14 cellular contexts compared by ENCODE assay signal in genomic region chr12:8820676-8821407, GRCh38. TPM values are rescaled to one million over a fixed set of nuclear protein-coding genes. Genes with fewer than 3 reads are reported as not detected.
A peak's percentile ranks its signal among the peaks of the same experiment; 100 is the strongest.
DNase-seq lines count a peak whose midpoint lies in the region; FAIRE-seq and TF ChIP-seq lines count a peak whose summit lies in the region.
"Not testable (repeated sequence)": the region's sequence is repeated elsewhere in the genome, so short reads cannot be mapped to it uniquely, and the experiment has no call there.
"Had no signal": no experiment of that assay in that cellular context is flagged by ENCODE, and none has a peak within 500 bp of the region (broad histone marks: within the 10 kb centered on the region; RNA-seq: fewer than 3 reads in every experiment).

No MANE protein-coding gene starts in this region.

- H4K20me1 ChIP-seq in H9 (ENCODE audit: control insufficient read depth, insufficient read depth, insufficient read length); H1 (replicated peaks in 1 of 2; ENCODE audit: control insufficient read depth in 1 of 2, insufficient read depth in 2 of 2, low read length in 2 of 2); keratinocyte (ENCODE audit: control insufficient read depth, extremely low read depth, insufficient read depth, low read length): not testable (repeated sequence)

- not testable (repeated sequence) for H3K4ac ChIP-seq in H9 (ENCODE audit: low read depth, low read length); H1 (replicated peaks; ENCODE audit: insufficient read length, low read depth, low read length)

- H4K8ac ChIP-seq in H9 (replicated peaks; ENCODE audit: insufficient read length, low read depth, low read length); H1 (ENCODE audit: extremely low read depth, insufficient read depth, low read length): not testable (repeated sequence)

- H3K36me3 ChIP-seq in BE2C; H1 (ENCODE audit: control insufficient read depth in 2 of 4, insufficient read depth in 4 of 4, low read length in 3 of 4); esophagus (ENCODE audit: control insufficient read depth in 2 of 2, insufficient read depth in 2 of 2, low read length in 1 of 2); keratinocyte (ENCODE audit: control insufficient read depth in 2 of 2, extremely low read depth in 1 of 2, insufficient read depth in 2 of 2, low read length in 2 of 2): not testable (repeated sequence)

- H2AK5ac ChIP-seq in H9 (ENCODE audit: insufficient read length, low read length): not testable (repeated sequence)
- 0 out of 2 replicates have a peak overlapping the region, but pooled peaks have one; percentile 18 for H2AK5ac ChIP-seq in H1 (ENCODE audit: low read depth, low read length)

- H3K56ac ChIP-seq in H9 (ENCODE audit: insufficient read length, low read depth, low read length); H1 (replicated peaks; ENCODE audit: insufficient read length, low read depth, low read length): not testable (repeated sequence)

- POLR2A ChIA-PET in H1 (lab: Charles Lee; ENCODE audit: partially characterized antibody): interaction anchor here (0.8 to 10.4 kb wide), 10 partner anchors 11 to 139 kb away, joined by 3 to 211 read pairs (median 3); partner anchors contain the start of gene PHC1

- CTCF ChIA-PET in H1 (lab: Charles Lee; ENCODE audit: partially characterized antibody): interaction anchor here (0.8 to 7.3 kb wide), 7 partner anchors 35 to 186 kb away, joined by 3 to 65 read pairs (median 3); partner anchors contain the start of gene RIMKLB

- not testable (repeated sequence) for H3T11ph ChIP-seq in H9 (ENCODE audit: low read length)

- not testable (repeated sequence) for H3K27me3 ChIP-seq in BE2C; H9 (ENCODE audit: insufficient read depth, low read length); H1 (replicated peaks in 1 of 4; ENCODE audit: control insufficient read depth in 3 of 4, extremely low read depth in 1 of 4, insufficient read depth in 3 of 4, low read length in 3 of 4); esophagus (ENCODE audit: control insufficient read depth in 1 of 2, insufficient read depth in 2 of 2, low read length in 2 of 2); keratinocyte (ENCODE audit: control insufficient read depth, extremely low read depth, insufficient read depth, low read length)

- DNase-seq in BE2C: peak; percentile 19
- DNase-seq in H9; H1 (ENCODE audit: low read depth in 1 of 2, low spot score in 2 of 2); keratinocyte (ENCODE audit: low read depth, low spot score); progenitor cell of endocrine pancreas (ENCODE audit: low spot score, unreplicated experiment); type B pancreatic cell (ENCODE audit: extremely low spot score, unreplicated experiment): not testable (repeated sequence)

- H3K9ac ChIP-seq in H9 (ENCODE audit: extremely low read depth, insufficient read length, low read length); H1 (replicated peaks in 1 of 4; ENCODE audit: extremely low read depth in 1 of 4, low read depth in 3 of 4, low read length in 3 of 4); keratinocyte (ENCODE audit: control insufficient read depth, extremely low read depth, insufficient read depth, low read length): not testable (repeated sequence)

- not testable (repeated sequence) for H2BK15ac ChIP-seq in H9 (ENCODE audit: low read depth, low read length); H1 (ENCODE audit: low read length)

- not testable (repeated sequence) for H3K27me3 Mint-ChIP-seq in H9 (ENCODE audit: low read depth); type B pancreatic cell
- peaks cover 16% of the 10 kb centered on the region for H3K27me3 Mint-ChIP-seq in progenitor cell of endocrine pancreas

- not testable (repeated sequence) for H2AFZ ChIP-seq in H9 (ENCODE audit: low read length); H1 (ENCODE audit: low read length)
- peak overlapping the region; percentile 9 for H2AFZ ChIP-seq in keratinocyte (ENCODE audit: control insufficient read depth, low read length)

- H3K9me3 ChIP-seq in BE2C; H9 (ENCODE audit: control insufficient read depth, low read depth, low read length); H1 (ENCODE audit: insufficient read depth in 2 of 2, low read depth in 1 of 2, low read length in 1 of 2); esophagus (ENCODE audit: control insufficient read depth in 2 of 2, insufficient read depth in 1 of 2, low read depth in 1 of 2, low read length in 1 of 2); keratinocyte (ENCODE audit: control insufficient read depth, low read depth, low read length): not testable (repeated sequence)

- H3K36me3 Mint-ChIP-seq in H9 (ENCODE audit: insufficient read depth in 1 of 3, low read depth in 3 of 3): peaks cover under 1 to 13% (median 9%) of the 10 kb centered on the region in 3 experiments; a peak in 5 of 7 replicates
- not testable (repeated sequence) for H3K36me3 Mint-ChIP-seq in progenitor cell of endocrine pancreas (ENCODE audit: insufficient read depth); type B pancreatic cell

- peak overlapping the region in 1 of 2 experiments; percentile 50; a peak in 1 of 5 replicates for H3K4me3 Mint-ChIP-seq in H9
- not testable (repeated sequence) for H3K4me3 Mint-ChIP-seq in progenitor cell of endocrine pancreas (ENCODE audit: low read depth)
- peak overlapping the region; percentile 59 for H3K4me3 Mint-ChIP-seq in type B pancreatic cell

- not testable (repeated sequence) for H4K91ac ChIP-seq in H9 (ENCODE audit: insufficient read length, low read depth, low read length)
- peak overlapping the region; percentile 59 for H4K91ac ChIP-seq in H1 (replicated peaks; ENCODE audit: insufficient read length, low read length)

- not testable (repeated sequence) for H3K79me2 ChIP-seq in H9 (ENCODE audit: insufficient read depth, low read length); H1 (ENCODE audit: control insufficient read depth in 1 of 2, insufficient read depth in 2 of 2, low read length in 2 of 2); keratinocyte (ENCODE audit: control insufficient read depth, insufficient read depth, low read length)

- not testable (repeated sequence) for H3K4me2 ChIP-seq in H9 (ENCODE audit: insufficient read depth, insufficient read length, low read length); H1 (ENCODE audit: insufficient read depth in 1 of 2, low read depth in 2 of 2, low read length in 2 of 2); keratinocyte (ENCODE audit: control insufficient read depth, extremely low read depth, insufficient read depth, low read depth, low read length)

- not testable (repeated sequence) for H3K23me2 ChIP-seq in H9 (ENCODE audit: insufficient read length, low read depth, low read length, poor library complexity, severe bottlenecking); H1 (ENCODE audit: low read depth, low read length)

- H3K9me3 Mint-ChIP-seq in H9: peaks cover 10 to 15% of the 10 kb centered on the region in 2 experiments
- H3K9me3 Mint-ChIP-seq in progenitor cell of endocrine pancreas (ENCODE audit: low read depth); type B pancreatic cell: not testable (repeated sequence)

- H3K4me3 ChIP-seq in BE2C (ENCODE audit: low read depth, low read length); H1 (ENCODE audit: extremely low read depth in 1 of 4, insufficient read depth in 2 of 4, low read depth in 3 of 4, low read length in 4 of 4); esophagus (ENCODE audit: low read depth in 1 of 2, low read length in 2 of 2); keratinocyte (ENCODE audit: control insufficient read depth in 2 of 3, extremely low read depth in 1 of 3, insufficient read depth in 2 of 3, low read depth in 1 of 3, low read length in 3 of 3): not testable (repeated sequence)

- not testable (repeated sequence) for TF ChIP-seq EP300 in H1 (IDR thresholded peaks at IDR 0.05; ENCODE audit: borderline replicate concordance in 1 of 2, low read depth in 2 of 2, low read length in 2 of 2)

- TF ChIP-seq CTCF in BE2C (IDR thresholded peaks at IDR 0.05; ENCODE audit: low read depth, low read length); H9 (conservative IDR thresholded peaks at IDR 0.05); H1 (IDR thresholded peaks at IDR 0.05; ENCODE audit: control extremely low read depth in 1 of 3, insufficient read depth in 1 of 3, low read depth in 1 of 3, low read length in 3 of 3); keratinocyte (optimal IDR thresholded peaks at IDR 0.05 in 1 of 3, IDR thresholded peaks at IDR 0.05 in 1 of 3, conservative IDR thresholded peaks at IDR 0.05 in 1 of 3; ENCODE audit: extremely low read depth in 1 of 3, insufficient read depth in 2 of 3, low read length in 3 of 3); progenitor cell of endocrine pancreas (IDR thresholded peaks at IDR 0.05; ENCODE audit: unreplicated experiment); type B pancreatic cell (conservative IDR thresholded peaks at IDR 0.05): not testable (repeated sequence)

- not testable (repeated sequence) for H3K14ac ChIP-seq in H9 (ENCODE audit: insufficient read depth, low read length); H1 (ENCODE audit: insufficient read length)

- not testable (repeated sequence) for H3K4me1 ChIP-seq in BE2C; H9 (ENCODE audit: insufficient read depth, low read length); esophagus (ENCODE audit: control insufficient read depth in 2 of 2, insufficient read depth in 2 of 2, low read length in 1 of 2)
- H3K4me1 ChIP-seq in H1 (replicated peaks in 1 of 4; ENCODE audit: control insufficient read depth in 3 of 4, insufficient read depth in 4 of 4, low read length in 3 of 4) (peaks cover 4 to 19% (median 17%) of the 10 kb centered on the region in 4 experiments), keratinocyte (ENCODE audit: control insufficient read depth, extremely low read depth, insufficient read depth, low read length) (peaks cover 31% of the 10 kb centered on the region)

- H3K9me1 ChIP-seq in keratinocyte (ENCODE audit: control insufficient read depth, extremely low read depth, insufficient read depth, low read length): not testable (repeated sequence)

- H2BK120ac ChIP-seq in H9 (ENCODE audit: low read depth, low read length, poor library complexity, severe bottlenecking): not testable (repeated sequence)
- H2BK120ac ChIP-seq in H1 (replicated peaks; ENCODE audit: low read depth, low read length): peak overlapping the region; percentile 75

- H3K18ac ChIP-seq in H9 (ENCODE audit: insufficient read length, low read depth, low read length); H1 (ENCODE audit: extremely low read depth, low read length): not testable (repeated sequence)

- not testable (repeated sequence) for H3K23ac ChIP-seq in H9 (ENCODE audit: insufficient read length, low read depth, low read length); H1 (ENCODE audit: insufficient read length)

- H2BK12ac ChIP-seq in H9 (ENCODE audit: insufficient read length, low read depth, low read length): not testable (repeated sequence)
- peak overlapping the region; percentile 29 for H2BK12ac ChIP-seq in H1 (ENCODE audit: low read depth, low read length)

- not testable (repeated sequence) for H2BK5ac ChIP-seq in H9 (ENCODE audit: insufficient read length, low read length)
- peak overlapping the region; percentile 61; the same call in 1 of the 2 replicates for H2BK5ac ChIP-seq in H1 (ENCODE audit: low read depth, low read length)

- H3K79me1 ChIP-seq in H9 (ENCODE audit: insufficient read depth, low read depth, low read length, poor library complexity, severe bottlenecking); H1 (ENCODE audit: low read depth, low read length): not testable (repeated sequence)

- not testable (repeated sequence) for TF ChIP-seq RAD21 in H1 (IDR thresholded peaks at IDR 0.05 in 1 of 2, conservative IDR thresholded peaks at IDR 0.05 in 1 of 2; ENCODE audit: low read depth in 2 of 2, low read length in 2 of 2)

- H3K4me1 Mint-ChIP-seq in H9: peaks cover 45 to 55% of the 10 kb centered on the region in 2 experiments
- not testable (repeated sequence) for H3K4me1 Mint-ChIP-seq in progenitor cell of endocrine pancreas (ENCODE audit: low read depth); type B pancreatic cell (ENCODE audit: unreplicated experiment)

- not testable (repeated sequence) for H4K5ac ChIP-seq in H9 (ENCODE audit: insufficient read length, low read depth, low read length); H1 (ENCODE audit: insufficient read length, low read depth, low read length)

- peak overlapping the region; percentile 82 to 92 (median 90) for H3K27ac Mint-ChIP-seq in H9
- peak overlapping the region; percentile 42 for H3K27ac Mint-ChIP-seq in progenitor cell of endocrine pancreas
- H3K27ac Mint-ChIP-seq in type B pancreatic cell: peak overlapping the region; percentile 93

- WGBS in H9 (ENCODE audit: extremely low coverage, insufficient read length, low lambda C conversion rate): no CpG with 5 or more reads among the region's 8 CpGs
- 93% methylated on average over 7 of the region's 8 CpGs; no CpG with 5 or more reads in 1 of the 2 experiments for WGBS in H1 (ENCODE audit: extremely low coverage in 1 of 2, insufficient coverage in 1 of 2, insufficient read length in 1 of 2, insufficient replicate concordance in 2 of 2, low coverage in 1 of 2, low lambda C conversion rate in 2 of 2, missing lambda C conversion rate in 1 of 2), 2 experiments
- 78 to 82% methylated on average over 8 of the region's 8 CpGs for WGBS in esophagus, 2 donors

- H3K27ac ChIP-seq in H9 (ENCODE audit: insufficient read length, low read depth, low read length); H1 (ENCODE audit: low read depth, low read length): not testable (repeated sequence)
- H3K27ac ChIP-seq in esophagus (ENCODE audit: low read depth in 2 of 2, low read length in 1 of 2) (peak overlapping the region; percentile 84 to 87), keratinocyte (ENCODE audit: control insufficient read depth, insufficient read depth, low read length) (peak overlapping the region; percentile 90)

- not testable (repeated sequence) for H2BK20ac ChIP-seq in H9 (ENCODE audit: low read depth, low read length, poor library complexity, severe bottlenecking); H1 (ENCODE audit: low read length)

- FAIRE-seq in H1 (lab: Jason Lieb, UNC); keratinocyte (lab: Jason Lieb, UNC): not testable (repeated sequence)

- dilution Hi-C loops in keratinocyte (cut with MboI; ENCODE audit: extremely low pct_ligation_motif_present, low sequenced_read_pairs): not testable (repeated sequence)

- not testable (repeated sequence) for TF ChIP-seq POLR2A in H1 (IDR thresholded peaks at IDR 0.05; ENCODE audit: control extremely low read depth in 1 of 2, low read depth in 2 of 2, low read length in 2 of 2)

RNA-seq across cellular contexts. Expression of gene A2ML1, which starts 1.6 kb away (rescaled TPM):
- 0.22 TPM for polyA plus RNA-seq in BE2C (2012; ENCODE audit: insufficient read depth, insufficient read length, low read depth)
- total RNA-seq in H9 (2021): 2.8 and 4.1 TPM in 2 replicates
- 9.0 and 10.3 TPM in 2 replicates for total RNA-seq in H1 (2021; fragmentation: NEBNext Ultra II Directional; extraction: Animal tissue kit (Norgen Biotek cat#: 25700))
- polyA plus RNA-seq in H1 (2011; rRNA removed): 8.3 and 10.2 TPM in 2 replicates
- 9.3 TPM for polyA plus RNA-seq in H1 (2011; cell fraction: cytosol; rRNA removed)
- 23.3 TPM for polyA plus RNA-seq in H1 (2011; cell fraction: nucleus; rRNA removed)
- polyA plus RNA-seq in H1 (2012, experiment 1 of 2): 6.0 to 8.7 TPM (median 7.8 TPM) in 4 replicates
- polyA plus RNA-seq in H1 (2012, experiment 2 of 2): 0.98 TPM
- 6.7 TPM for polyA plus RNA-seq in H1 (2013, experiment 1 of 2)
- 6.1 TPM for polyA plus RNA-seq in H1 (2013, experiment 2 of 2)
- polyA minus RNA-seq in H1 (2011; rRNA and poly(A)+ RNA removed): 15.2 and 23.2 TPM in 2 replicates
- 7.2 TPM for polyA minus RNA-seq in H1 (2011; cell fraction: cytosol; rRNA and poly(A)+ RNA removed)
- polyA minus RNA-seq in H1 (2011; cell fraction: nucleus; rRNA and poly(A)+ RNA removed): 21.4 TPM
- polyA plus RNA-seq in esophagus: 100 to 1,000 TPM; 477 to 614 TPM
- polyA plus RNA-seq in keratinocyte: 81.1 to 240 TPM (median 98.7 TPM) in 3 replicates
- 189 TPM for polyA plus RNA-seq in keratinocyte (2011; ENCODE audit: low read depth)
- 28.3 and 52.7 TPM in 2 replicates for polyA plus RNA-seq in keratinocyte (2011; cell fraction: cytosol; rRNA removed)
- polyA plus RNA-seq in keratinocyte (2011; cell fraction: nucleus; rRNA removed): 281 and 386 TPM in 2 replicates
- polyA plus RNA-seq in keratinocyte (2012; ENCODE audit: low replicate concordance): 58.0 and 207 TPM in 2 replicates
- polyA minus RNA-seq in keratinocyte: 115 to 234 TPM (median 131 TPM) in 3 replicates
- 45.7 TPM for polyA minus RNA-seq in keratinocyte (2011; cell fraction: cytosol; rRNA and poly(A)+ RNA removed)
- 342 and 370 TPM in 2 replicates for polyA minus RNA-seq in keratinocyte (2011; cell fraction: nucleus; rRNA and poly(A)+ RNA removed)
- total RNA-seq in progenitor cell of endocrine pancreas: 0.19 and 0.38 TPM in 2 replicates
- 3.8 and 26.0 TPM in 2 replicates for total RNA-seq in type B pancreatic cell (ENCODE audit: low replicate concordance)
- total RNA-seq: CD4-positive, alpha-beta memory T cell; G401; GM12878; H4; HT-29 had no signal
- polyA plus RNA-seq: A549; CD14-positive monocyte; CD4-positive, alpha-beta memory T cell; GM12878 had no signal

Comparison
In these comparisons a context has a peak if more than half of its experiments do, and no peak if none do; other contexts are left out.
1. H3K27ac Mint-ChIP-seq: peak in every context shown above with its lines; median percentile 93 in type B pancreatic cell; 90 in H9; 42 in progenitor cell of endocrine pancreas.